ENCODE assay signal across 8 cellular contexts in genomic region chr2:201432551-201433388, GRCh38. TPM values are rescaled to one million over a fixed set of nuclear protein-coding genes. Genes with fewer than 3 reads are reported as not detected.
DNase-seq lines count a peak whose midpoint lies in the region; ATAC-seq and TF ChIP-seq lines count a peak whose summit lies in the region.

No MANE protein-coding gene starts in this region.

- H3K27me3 ChIP-seq in left ventricle myocardium inferior (ENCODE audit: low read depth): no peaks in the 10 kb centered on the region
- H3K27me3 ChIP-seq in testis: no peaks in the 10 kb centered on the region

- ATAC-seq in HG03521 (IDR thresholded peaks at IDR 0.05; ENCODE audit: unreplicated experiment) (no peak), HG03139 (IDR thresholded peaks at IDR 0.05; ENCODE audit: unreplicated experiment) (no peak), HG03457 (IDR thresholded peaks at IDR 0.05; ENCODE audit: unreplicated experiment) (no peak)

- peak overlapping the region; percentile 86 for H3K27ac Mint-ChIP-seq in T-helper 2 cell treated with Interferon-gamma antibody and Interleukin-4, amounts not matched to agents 5 μg/mL and 100 μg/mL, for 36 hours
- H3K27ac Mint-ChIP-seq in activated naive CD8-positive, alpha-beta T cell: peak overlapping the region; percentile 93

- peak overlapping the region; percentile 62 for H3K4me3 Mint-ChIP-seq in T-helper 2 cell treated with Interferon-gamma antibody and Interleukin-4, amounts not matched to agents 5 μg/mL and 100 μg/mL, for 36 hours
- peak overlapping the region; percentile 76 for H3K4me3 Mint-ChIP-seq in activated naive CD8-positive, alpha-beta T cell

- H3K4me1 Mint-ChIP-seq in T-helper 2 cell treated with Interferon-gamma antibody and Interleukin-4, amounts not matched to agents 5 μg/mL and 100 μg/mL, for 36 hours (ENCODE audit: low read depth): peaks cover 46% of the 10 kb centered on the region
- H3K4me1 Mint-ChIP-seq in activated naive CD8-positive, alpha-beta T cell (ENCODE audit: low read depth): peaks cover 56% of the 10 kb centered on the region

- intact Hi-C loops in left ventricle myocardium inferior (cut with micrococcal nuclease): no loop called here
- intact Hi-C loops in testis (cut with DNase I; ENCODE audit: low total_unique reads): no loop called here

- H3K36me3 Mint-ChIP-seq in T-helper 2 cell treated with Interferon-gamma antibody and Interleukin-4, amounts not matched to agents 5 μg/mL and 100 μg/mL, for 36 hours (ENCODE audit: low read depth): peaks cover 30% of the 10 kb centered on the region
- peaks cover 12% of the 10 kb centered on the region for H3K36me3 Mint-ChIP-seq in activated naive CD8-positive, alpha-beta T cell

- H3K27ac ChIP-seq in left ventricle myocardium inferior (replicated peaks) (peak overlapping the region; percentile 90), testis (peak overlapping the region in 1 of 2 donors; percentile 25)

- H3K4me1 ChIP-seq in left ventricle myocardium inferior: peaks cover 80% of the 10 kb centered on the region
- H3K4me1 ChIP-seq in testis: peaks cover 5% of the 10 kb centered on the region

- H3K9me3 ChIP-seq in left ventricle myocardium inferior (replicated peaks): peaks cover 6% of the 10 kb centered on the region
- H3K9me3 ChIP-seq in testis: no peaks in the 10 kb centered on the region

- WGBS in testis, 2 donors: 45 to 46% methylated on average over 5 of the region's 5 CpGs

- peaks cover 18% of the 10 kb centered on the region for H3K9me3 Mint-ChIP-seq in T-helper 2 cell treated with Interferon-gamma antibody and Interleukin-4, amounts not matched to agents 5 μg/mL and 100 μg/mL, for 36 hours
- no peaks in the 10 kb centered on the region for H3K9me3 Mint-ChIP-seq in activated naive CD8-positive, alpha-beta T cell (ENCODE audit: low read depth)

- no peak for DNase-seq in T-helper 2 cell treated with Interferon-gamma antibody and Interleukin-4, amounts not matched to agents 5 μg/mL and 100 μg/mL, for 36 hours (ENCODE audit: low spot score)
- no peak for DNase-seq in T-helper 2 cell
- no peak for DNase-seq in left ventricle myocardium inferior
- peak; percentile 26 for DNase-seq in testis

- TF ChIP-seq CTCF in left ventricle myocardium inferior (IDR thresholded peaks at IDR 0.05; ENCODE audit: borderline replicate concordance) (no peak), testis (IDR thresholded peaks at IDR 0.05) (no peak)

- peaks cover 12% of the 10 kb centered on the region for H3K36me3 ChIP-seq in left ventricle myocardium inferior
- H3K36me3 ChIP-seq in testis (ENCODE audit: low read depth, missing control alignments): no peaks in the 10 kb centered on the region

- TF ChIP-seq POLR2A in testis (IDR thresholded peaks at IDR 0.05): no peak

- H3K27me3 Mint-ChIP-seq in T-helper 2 cell treated with Interferon-gamma antibody and Interleukin-4, amounts not matched to agents 5 μg/mL and 100 μg/mL, for 36 hours (ENCODE audit: low read depth): no peaks in the 10 kb centered on the region
- H3K27me3 Mint-ChIP-seq in activated naive CD8-positive, alpha-beta T cell: no peaks in the 10 kb centered on the region

- H3K4me3 ChIP-seq in left ventricle myocardium inferior: peak overlapping the region; percentile 52
- H3K4me3 ChIP-seq in testis: no peak overlapping the region

RNA-seq across cellular contexts. Expression of gene TRAK2, which starts 18.5 kb away (rescaled TPM):
- total RNA-seq in left ventricle myocardium inferior (169 TPM), testis (10 to 100 TPM; 15.7 to 16.7 TPM)
- 13.7 TPM for polyA plus RNA-seq in testis (ENCODE audit: insufficient read depth, low read depth, low replicate concordance)

RNA-seq across cellular contexts. Expression of gene STRADB, which starts 18.8 kb away (rescaled TPM):
- total RNA-seq in left ventricle myocardium inferior: 57.5 TPM
- total RNA-seq in testis: 10 to 100 TPM; 30.5 to 33.2 TPM
- polyA plus RNA-seq in testis (ENCODE audit: insufficient read depth, low read depth, low replicate concordance): 29.9 TPM
